24 cellular contexts compared by ENCODE assay signal in the genomic region with DNA sequence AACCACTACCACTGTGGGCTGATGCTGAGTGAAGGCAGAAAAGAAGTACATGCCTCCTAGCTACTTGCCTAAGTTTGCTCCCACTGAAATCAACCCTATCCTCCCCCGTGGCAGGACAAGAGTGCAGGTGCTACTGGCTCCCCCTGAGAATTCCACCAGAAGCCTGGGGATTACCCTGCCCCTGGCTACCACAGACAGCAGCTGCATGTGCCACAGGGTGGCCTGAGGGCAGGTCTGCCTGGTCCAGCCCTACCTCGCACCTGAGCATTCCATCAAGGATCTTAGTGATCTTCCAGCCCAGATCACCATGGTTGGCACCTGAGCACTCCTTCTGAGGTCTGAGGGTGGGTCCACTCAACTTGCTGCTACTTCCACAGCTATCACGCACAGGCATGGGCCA.
DNase-seq lines count a peak whose midpoint lies in the region; ATAC-seq, FAIRE-seq and TF ChIP-seq lines count a peak whose summit lies in the region.
"Had no signal": no experiment of that assay in that cellular context is flagged by ENCODE, and none has a peak within 500 bp of the region (broad histone marks: within the 10 kb centered on the region; RNA-seq: fewer than 3 reads in every experiment).

No MANE protein-coding gene starts in this region.

- H3K4me3 ChIP-seq in neuronal stem cell (ENCODE audit: low read length in 2 of 2) (no peak overlapping the region), upper lobe of right lung (no peak overlapping the region)
- H3K4me3 ChIP-seq: A549; BLaER1 treated with 17β-estradiol and CSF1 and Interleukin-3, amounts not matched to agents 10 nM and 100 nM; GM23248; HAP-1 had no signal

- no peaks in the 10 kb centered on the region for H3K79me2 ChIP-seq in H9 (ENCODE audit: insufficient read depth, low read length)

- TF ChIP-seq CTCF in H9 (conservative IDR thresholded peaks at IDR 0.05), result no peak
- no peak for TF ChIP-seq CTCF in chondrocyte (IDR thresholded peaks at IDR 0.05)
- TF ChIP-seq CTCF in upper lobe of right lung (IDR thresholded peaks at IDR 0.05), result no peak

- no peak overlapping the region for H3K9ac ChIP-seq in H9 (ENCODE audit: extremely low read depth, insufficient read length, low read length)
- H3K9ac ChIP-seq in neuronal stem cell (ENCODE audit: low read depth, low read length, poor library complexity), result no peak overlapping the region
- H3K9ac ChIP-seq: BLaER1 treated with 17β-estradiol and CSF1 and Interleukin-3, amounts not matched to agents 10 nM and 100 nM; GM23248 had no signal

- no CpG with 5 or more reads among the region's 3 CpGs for WGBS in H9 (ENCODE audit: extremely low coverage, insufficient read length, low lambda C conversion rate)
- no CpG with 5 or more reads among the region's 3 CpGs for WGBS in neuronal stem cell (ENCODE audit: extremely low coverage in 2 of 2, insufficient read length in 2 of 2, insufficient replicate concordance in 1 of 2), 2 donors

- FAIRE-seq in RCC 7860 (lab: Jason Lieb, UNC) (no peak), GM12891 (lab: Jason Lieb, UNC) (no peak)
- FAIRE-seq: A549, G401.6, GM19239 had no signal

- no peak overlapping the region for H2BK20ac ChIP-seq in H9 (ENCODE audit: low read depth, low read length, poor library complexity, severe bottlenecking)

- no peak for TF ChIP-seq POLR2A in GM12891 (IDR thresholded peaks at IDR 0.05; ENCODE audit: low read depth, low read length)

- no peak overlapping the region for H3T11ph ChIP-seq in H9 (ENCODE audit: low read length)

- H3K23ac ChIP-seq in H9 (ENCODE audit: insufficient read length, low read depth, low read length) (no peak overlapping the region), neuronal stem cell (ENCODE audit: low read depth, low read length, poor library complexity) (peak overlapping the region; percentile 67)

- no peaks in the 10 kb centered on the region for H3K23me2 ChIP-seq in H9 (ENCODE audit: insufficient read length, low read depth, low read length, poor library complexity, severe bottlenecking)

- H3K9me3 Mint-ChIP-seq in H9, result peaks cover 0 to 5% of the 10 kb centered on the region in 2 experiments; a peak in 1 of 5 replicates
- peaks cover 7% of the 10 kb centered on the region for H3K9me3 Mint-ChIP-seq in chondrocyte (ENCODE audit: low read depth)
- H3K9me3 Mint-ChIP-seq: HFFc6 had no signal

- H3K36me3 ChIP-seq in neuronal stem cell (replicated peaks in 1 of 2; ENCODE audit: control insufficient read depth in 2 of 2, insufficient read depth in 2 of 2, low read length in 2 of 2), result no peaks in the 10 kb centered on the region
- no peaks in the 10 kb centered on the region for H3K36me3 ChIP-seq in upper lobe of right lung
- H3K36me3 ChIP-seq: BE2C; BLaER1 treated with 17β-estradiol and CSF1 and Interleukin-3, amounts not matched to agents 10 nM and 100 nM; HAP-1 had no signal

- H3K36me3 Mint-ChIP-seq in H9 (ENCODE audit: insufficient read depth in 1 of 3, low read depth in 3 of 3) (no peaks in the 10 kb centered on the region), chondrocyte (ENCODE audit: low read depth) (no peaks in the 10 kb centered on the region)
- H3K36me3 Mint-ChIP-seq: CD4-positive, alpha-beta memory T cell had no signal

- H3K27me3 Mint-ChIP-seq in H9 (ENCODE audit: low read depth), result 0 out of 2 replicates have a peak, but pooled peaks cover 1% of the 10 kb centered on the region
- H3K27me3 Mint-ChIP-seq in chondrocyte (ENCODE audit: low read depth), result peaks cover 26% of the 10 kb centered on the region
- H3K27me3 Mint-ChIP-seq: CD4-positive, alpha-beta memory T cell had no signal

- H2AK5ac ChIP-seq in H9 (ENCODE audit: insufficient read length, low read length) (no peak overlapping the region), neuronal stem cell (ENCODE audit: low read depth, low read length) (no peak overlapping the region)

- no peaks in the 10 kb centered on the region for H3K4me1 ChIP-seq in H9 (ENCODE audit: insufficient read depth, low read length)
- H3K4me1 ChIP-seq in neuronal stem cell (ENCODE audit: control insufficient read depth in 2 of 2, insufficient read depth in 1 of 2, low read depth in 1 of 2, low read length in 2 of 2), result no peaks in the 10 kb centered on the region
- no peaks in the 10 kb centered on the region for H3K4me1 ChIP-seq in upper lobe of right lung
- H3K4me1 ChIP-seq: A549; BE2C; BLaER1 treated with 17β-estradiol and CSF1 and Interleukin-3, amounts not matched to agents 10 nM and 100 nM; HAP-1 had no signal

- H3K27ac Mint-ChIP-seq in H9 (no peak overlapping the region), chondrocyte (ENCODE audit: unreplicated experiment) (no peak overlapping the region)
- H3K27ac Mint-ChIP-seq: CD4-positive, alpha-beta memory T cell; HFFc6 had no signal

- H3K27ac ChIP-seq in H9 (ENCODE audit: insufficient read length, low read depth, low read length) (no peak overlapping the region), neuronal stem cell (replicated peaks; ENCODE audit: low read length) (no peak overlapping the region), upper lobe of right lung (no peak overlapping the region)
- H3K27ac ChIP-seq: A549; BLaER1 treated with 17β-estradiol and CSF1 and Interleukin-3, amounts not matched to agents 10 nM and 100 nM; GM23248 had no signal

- H3K27me3 ChIP-seq in H9 (ENCODE audit: insufficient read depth, low read length) (no peaks in the 10 kb centered on the region), neuronal stem cell (ENCODE audit: control insufficient read depth in 3 of 3, insufficient read depth in 3 of 3, low read depth in 1 of 3, low read length in 3 of 3) (no peaks in the 10 kb centered on the region), upper lobe of right lung (no peaks in the 10 kb centered on the region)
- H3K27me3 ChIP-seq: BE2C; BLaER1 treated with 17β-estradiol and CSF1 and Interleukin-3, amounts not matched to agents 10 nM and 100 nM had no signal

- H4K8ac ChIP-seq in H9 (replicated peaks; ENCODE audit: insufficient read length, low read depth, low read length) (no peak overlapping the region), neuronal stem cell (ENCODE audit: low read depth, low read length) (no peak overlapping the region)

- H4K5ac ChIP-seq in H9 (ENCODE audit: insufficient read length, low read depth, low read length), result no peak overlapping the region

- H3K4me1 Mint-ChIP-seq in H9 (no peaks in the 10 kb centered on the region), chondrocyte (ENCODE audit: low read depth) (no peaks in the 10 kb centered on the region)
- H3K4me1 Mint-ChIP-seq: CD4-positive, alpha-beta memory T cell had no signal

- H2AFZ ChIP-seq in H9 (ENCODE audit: low read length) (no peak overlapping the region), neuronal stem cell (ENCODE audit: low read length) (no peak overlapping the region)
- H2AFZ ChIP-seq: GM23248 had no signal

- H3K18ac ChIP-seq in H9 (ENCODE audit: insufficient read length, low read depth, low read length) (no peak overlapping the region), neuronal stem cell (ENCODE audit: low read length) (peak overlapping the region; percentile 76)

- no peaks in the 10 kb centered on the region for H3K79me1 ChIP-seq in H9 (ENCODE audit: insufficient read depth, low read depth, low read length, poor library complexity, severe bottlenecking)
- no peaks in the 10 kb centered on the region for H3K79me1 ChIP-seq in neuronal stem cell (ENCODE audit: low read depth, low read length)

- H4K91ac ChIP-seq in H9 (ENCODE audit: insufficient read length, low read depth, low read length), result no peak overlapping the region
- no peak overlapping the region for H4K91ac ChIP-seq in neuronal stem cell (ENCODE audit: low read depth, low read length, poor library complexity)

- no peak overlapping the region for H2BK12ac ChIP-seq in H9 (ENCODE audit: insufficient read length, low read depth, low read length)
- no peak overlapping the region for H2BK12ac ChIP-seq in neuronal stem cell (ENCODE audit: low read length)

- no peak for DNase-seq in H9
- DNase-seq in chondrocyte (ENCODE audit: low spot score), result peak; percentile 57
- DNase-seq in neuronal stem cell (ENCODE audit: low spot score), result no peak
- no peak for DNase-seq in upper lobe of right lung
- no peak for DNase-seq in RCC 7860 (ENCODE audit: low spot score)
- no peak for DNase-seq in GM12891 (ENCODE audit: insufficient read length, low spot score)
- no peak for DNase-seq in Kasumi-1 (lab: John Stamatoyannopoulos, UW)
- no peak for DNase-seq in hypothalamus (lab: John Stamatoyannopoulos, UW)
- DNase-seq: 8988T; ACHN; AML-193; BE2C; Calu3; CD4-positive, alpha-beta memory T cell; COR-L47; DMS53; DMS79 treated with DMSO at 0.1 percent for 48 hours; GM23248; HFFc6 had no signal

- ATAC-seq in upper lobe of right lung, result peak; percentile 26
- ATAC-seq: A549 had no signal

- H4K20me1 ChIP-seq in H9 (ENCODE audit: control insufficient read depth, insufficient read depth, insufficient read length), result no peaks in the 10 kb centered on the region
- H4K20me1 ChIP-seq: BLaER1 treated with 17β-estradiol and CSF1 and Interleukin-3, amounts not matched to agents 10 nM and 100 nM had no signal

- H2BK120ac ChIP-seq in H9 (ENCODE audit: low read depth, low read length, poor library complexity, severe bottlenecking), result no peak overlapping the region
- no peak overlapping the region for H2BK120ac ChIP-seq in neuronal stem cell (ENCODE audit: low read depth, low read length)

- H3K56ac ChIP-seq in H9 (ENCODE audit: insufficient read length, low read depth, low read length), result no peak overlapping the region

- no peak overlapping the region for H3K4ac ChIP-seq in H9 (ENCODE audit: low read depth, low read length)
- no peak overlapping the region for H3K4ac ChIP-seq in neuronal stem cell (ENCODE audit: low read length)

- H3K14ac ChIP-seq in H9 (ENCODE audit: insufficient read depth, low read length), result 0 out of 2 replicates have a peak overlapping the region, but pooled peaks have one; percentile 31
- no peak overlapping the region for H3K14ac ChIP-seq in neuronal stem cell (ENCODE audit: low read length)

- H2BK5ac ChIP-seq in H9 (ENCODE audit: insufficient read length, low read length), result no peak overlapping the region
- H2BK5ac ChIP-seq in neuronal stem cell (ENCODE audit: low read length), result peak overlapping the region; percentile 13

- intact Hi-C loops in upper lobe of right lung (cut with DNase I), result no loop called here

- H3K9me3 ChIP-seq in H9 (ENCODE audit: control insufficient read depth, low read depth, low read length), result no peaks in the 10 kb centered on the region
- H3K9me3 ChIP-seq in neuronal stem cell (replicated peaks in 1 of 2; ENCODE audit: control insufficient read depth in 2 of 2, insufficient read depth in 1 of 2, low read depth in 1 of 2, low read length in 2 of 2), result peaks cover 0 to 2% of the 10 kb centered on the region in 2 donors
- no peaks in the 10 kb centered on the region for H3K9me3 ChIP-seq in upper lobe of right lung
- H3K9me3 ChIP-seq: A549; BE2C; BLaER1 treated with 17β-estradiol and CSF1 and Interleukin-3, amounts not matched to agents 10 nM and 100 nM; HAP-1 had no signal

- H3K4me2 ChIP-seq in H9 (ENCODE audit: insufficient read depth, insufficient read length, low read length) (no peak overlapping the region), neuronal stem cell (ENCODE audit: insufficient read depth, low read length, poor library complexity, severe bottlenecking) (no peak overlapping the region)
- H3K4me2 ChIP-seq: A549; BLaER1 treated with 17β-estradiol and CSF1 and Interleukin-3, amounts not matched to agents 10 nM and 100 nM had no signal

- H2BK15ac ChIP-seq in H9 (ENCODE audit: low read depth, low read length) (no peak overlapping the region), neuronal stem cell (ENCODE audit: low read length) (peak overlapping the region; percentile 19)

- no peak overlapping the region for H3K4me3 Mint-ChIP-seq in H9
- H3K4me3 Mint-ChIP-seq in chondrocyte (ENCODE audit: unreplicated experiment), result no peak overlapping the region
- H3K4me3 Mint-ChIP-seq: CD4-positive, alpha-beta memory T cell; HFFc6 had no signal
